ENCODE assay signal across 21 cellular contexts in the genomic region with DNA sequence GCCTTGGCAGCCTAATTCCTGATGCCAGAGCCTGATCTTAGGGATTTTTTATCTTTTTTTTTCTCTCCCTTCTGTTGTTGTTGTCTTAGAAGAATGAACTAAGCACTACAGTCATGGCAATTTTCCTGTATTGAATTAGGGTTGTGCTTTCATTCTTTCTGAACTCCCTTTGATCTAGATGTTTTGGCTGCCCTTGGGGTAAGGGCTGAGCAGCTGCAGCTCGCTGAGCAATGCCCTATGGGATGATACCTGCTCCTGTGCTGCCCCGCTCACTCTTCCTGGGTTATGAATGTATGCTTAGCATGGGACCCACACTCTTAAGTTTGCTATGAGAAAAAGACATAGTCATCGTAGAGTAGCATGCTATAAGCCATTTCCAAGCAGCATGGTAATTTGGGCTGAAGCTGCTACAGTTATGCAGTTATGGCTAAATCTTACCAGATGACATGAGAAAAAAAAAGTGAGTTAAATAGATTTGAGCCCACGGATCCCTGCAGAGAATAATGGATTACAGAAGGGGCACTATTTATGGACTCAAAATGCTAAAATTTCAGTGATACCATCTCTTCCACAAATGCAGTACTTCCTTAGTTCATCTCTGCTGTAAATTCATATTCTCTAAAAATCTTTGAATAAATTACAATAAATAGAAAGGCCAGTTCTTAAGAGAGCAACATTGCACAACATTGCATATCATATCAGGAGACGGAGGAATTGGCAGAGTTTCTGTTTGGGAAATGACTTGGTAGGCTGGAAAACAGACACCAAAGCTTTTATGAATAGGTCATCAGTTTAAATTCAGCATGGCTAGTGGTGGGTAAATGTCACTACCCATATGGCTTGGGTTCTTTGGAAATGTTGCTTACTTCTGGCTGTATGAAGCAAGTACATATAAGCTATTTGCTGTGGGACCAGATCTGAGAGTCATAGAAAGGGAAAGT.
DNase-seq lines count a peak whose midpoint lies in the region; ATAC-seq and TF ChIP-seq lines count a peak whose summit lies in the region.
"Had no signal": no experiment of that assay in that cellular context is flagged by ENCODE, and none has a peak within 500 bp of the region (broad histone marks: within the 10 kb centered on the region; RNA-seq: fewer than 3 reads in every experiment).

No MANE protein-coding gene starts in this region.

- no peak for TF ChIP-seq POLR2A in GM18505 (IDR thresholded peaks at IDR 0.05; ENCODE audit: borderline replicate concordance, extremely low read depth, insufficient read depth, insufficient read length)

- peak; percentile 15 for DNase-seq in DMS 273 treated with DMSO at 0.1 percent for 48 hours (lab: John Stamatoyannopoulos, UW)
- peak; percentile 67 to 85 for DNase-seq in fibroblast of lung (ENCODE audit: low read depth in 2 of 2)
- DNase-seq in osteoblast (ENCODE audit: insufficient read length, low spot score, missing footprints), result peak; percentile 3
- DNase-seq in DMS53 (lab: John Stamatoyannopoulos, UW), result no peak
- DNase-seq: adrenal gland; Caco-2; effector memory CD8-positive, alpha-beta T cell; NCI-H1105; NCI-H2107; NCI-H69; occipital lobe; PC-3; sigmoid colon; stimulated activated CD4-positive, alpha-beta T cell treated with anti-CD3 and anti-CD28 coated beads, Interleukin-2, amount 100 ng/mL, for 24 hours; T1000; uterus had no signal

- H3K27me3 ChIP-seq in fibroblast of lung (ENCODE audit: control insufficient read depth, insufficient read depth, low read length), result no peaks in the 10 kb centered on the region
- no peaks in the 10 kb centered on the region for H3K27me3 ChIP-seq in osteoblast (ENCODE audit: insufficient read depth, low read length)
- H3K27me3 ChIP-seq: adrenal gland, sigmoid colon, SJSA1, uterus had no signal

- H3K4me2 ChIP-seq in fibroblast of lung (ENCODE audit: extremely low read depth, insufficient read depth, low read length), result no peak overlapping the region
- no peak overlapping the region for H3K4me2 ChIP-seq in osteoblast (ENCODE audit: insufficient read depth, low read length)

- H3K4me1 ChIP-seq in fibroblast of lung (ENCODE audit: control insufficient read depth, extremely low read depth, insufficient read depth, low read length), result no peaks in the 10 kb centered on the region
- peaks cover 5% of the 10 kb centered on the region for H3K4me1 ChIP-seq in osteoblast (ENCODE audit: insufficient read depth, low read length)
- H3K4me1 ChIP-seq: adrenal gland, Caco-2, sigmoid colon, SJSA1, uterus had no signal

- H2AFZ ChIP-seq in fibroblast of lung (ENCODE audit: low read length) (no peak overlapping the region), osteoblast (ENCODE audit: low read length) (no peak overlapping the region)

- no peak overlapping the region for H3K9ac ChIP-seq in fibroblast of lung (ENCODE audit: insufficient read depth, low read length)

- H3K36me3 ChIP-seq in fibroblast of lung (ENCODE audit: control insufficient read depth, insufficient read depth, low read length), result no peaks in the 10 kb centered on the region
- H3K36me3 ChIP-seq in osteoblast (ENCODE audit: insufficient read depth, low read length), result no peaks in the 10 kb centered on the region
- H3K36me3 ChIP-seq: adrenal gland, sigmoid colon, SJSA1, uterus had no signal

- H3K9me3 ChIP-seq in fibroblast of lung (ENCODE audit: control insufficient read depth, insufficient read depth, low read depth, low read length), result no peaks in the 10 kb centered on the region
- H3K9me3 ChIP-seq in osteoblast (ENCODE audit: low read depth, low read length), result no peaks in the 10 kb centered on the region
- H3K9me3 ChIP-seq: adrenal gland, Caco-2, sigmoid colon, SJSA1, uterus had no signal

- TF ChIP-seq CTCF in fibroblast of lung (conservative IDR thresholded peaks at IDR 0.05 in 1 of 2, IDR thresholded peaks at IDR 0.05 in 1 of 2; ENCODE audit: low read depth in 1 of 2, low read length in 2 of 2) (no peak), osteoblast (IDR thresholded peaks at IDR 0.05; ENCODE audit: extremely low read depth, low read depth, low read length) (no peak)

- ATAC-seq in SK-N-SH treated with all-trans-retinoic acid at 6 μM for 48 hours (peak; percentile 70), GM19395 (IDR thresholded peaks at IDR 0.05; ENCODE audit: unreplicated experiment) (no peak), GM18505 (IDR thresholded peaks at IDR 0.05; ENCODE audit: unreplicated experiment) (no peak), HG03039 (IDR thresholded peaks at IDR 0.05; ENCODE audit: unreplicated experiment) (no peak)
- ATAC-seq: effector memory CD8-positive, alpha-beta T cell; PC-3 had no signal

- no peaks in the 10 kb centered on the region for H4K20me1 ChIP-seq in fibroblast of lung (ENCODE audit: control insufficient read depth, extremely low read depth, insufficient read depth, low read length)
- H4K20me1 ChIP-seq in osteoblast (ENCODE audit: insufficient read depth, low read length), result no peaks in the 10 kb centered on the region

- H3K27ac ChIP-seq in fibroblast of lung (ENCODE audit: insufficient read depth, low read length) (no peak overlapping the region), osteoblast (ENCODE audit: low read depth, low read length) (no peak overlapping the region)
- H3K27ac ChIP-seq: adrenal gland, sigmoid colon, SJSA1, uterus had no signal

- H3K79me2 ChIP-seq in fibroblast of lung (ENCODE audit: control insufficient read depth, insufficient read depth, low read length) (no peaks in the 10 kb centered on the region), osteoblast (ENCODE audit: insufficient read depth, low read length) (no peaks in the 10 kb centered on the region)

- H3K4me3 ChIP-seq in fibroblast of lung (replicated peaks in 1 of 4; ENCODE audit: control extremely low read depth in 1 of 4, insufficient read depth in 1 of 4, low read depth in 3 of 4, low read length in 4 of 4) (no peak overlapping the region), osteoblast (ENCODE audit: insufficient read depth, low read length) (no peak overlapping the region)
- H3K4me3 ChIP-seq: adrenal gland, sigmoid colon, SJSA1, uterus had no signal

TF ChIP-seq in SK-N-SH treated with all-trans-retinoic acid at 6 μM for 48 hours, 23 proteins besides CTCF, POLR2A, EP300 and RAD21:
- TF ChIP-seq, protein P1, sequence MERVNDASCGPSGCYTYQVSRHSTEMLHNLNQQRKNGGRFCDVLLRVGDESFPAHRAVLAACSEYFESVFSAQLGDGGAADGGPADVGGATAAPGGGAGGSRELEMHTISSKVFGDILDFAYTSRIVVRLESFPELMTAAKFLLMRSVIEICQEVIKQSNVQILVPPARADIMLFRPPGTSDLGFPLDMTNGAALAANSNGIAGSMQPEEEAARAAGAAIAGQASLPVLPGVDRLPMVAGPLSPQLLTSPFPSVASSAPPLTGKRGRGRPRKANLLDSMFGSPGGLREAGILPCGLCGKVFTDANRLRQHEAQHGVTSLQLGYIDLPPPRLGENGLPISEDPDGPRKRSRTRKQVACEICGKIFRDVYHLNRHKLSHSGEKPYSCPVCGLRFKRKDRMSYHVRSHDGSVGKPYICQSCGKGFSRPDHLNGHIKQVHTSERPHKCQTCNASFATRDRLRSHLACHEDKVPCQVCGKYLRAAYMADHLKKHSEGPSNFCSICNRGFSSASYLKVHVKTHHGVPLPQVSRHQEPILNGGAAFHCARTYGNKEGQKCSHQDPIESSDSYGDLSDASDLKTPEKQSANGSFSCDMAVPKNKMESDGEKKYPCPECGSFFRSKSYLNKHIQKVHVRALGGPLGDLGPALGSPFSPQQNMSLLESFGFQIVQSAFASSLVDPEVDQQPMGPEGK (CRISPR knock-in tag; IDR thresholded peaks at IDR 0.05; ENCODE audit: borderline replicate concordance), result no peak
- peak; percentile 71 for TF ChIP-seq ISL1 (CRISPR knock-in tag; IDR thresholded peaks at IDR 0.05)
- TF ChIP-seq CSRNP3 (CRISPR knock-in tag; IDR thresholded peaks at IDR 0.05), result 0 out of 2 replicates have a peak, but pooled peaks have one; percentile 9
